ENCODE assay signal across 16 cellular contexts in genomic region chr5:169876376-169876775, GRCh38.
A peak's percentile ranks its signal among the peaks of the same experiment; 100 is the strongest.
DNase-seq lines count a peak whose midpoint lies in the region; ATAC-seq and TF ChIP-seq lines count a peak whose summit lies in the region.
"Had no signal": no experiment of that assay in that cellular context is flagged by ENCODE, and none has a peak within 500 bp of the region (broad histone marks: within the 10 kb centered on the region; RNA-seq: fewer than 3 reads in every experiment).

No MANE protein-coding gene starts in this region.

- CTCF ChIA-PET in mammary epithelial cell (lab: Charles Lee; ENCODE audit: low non-redundant PET) = no interaction called here

- H3K27me3 ChIP-seq in mammary epithelial cell (ENCODE audit: insufficient read depth, low read length) = no peaks in the 10 kb centered on the region
- no peaks in the 10 kb centered on the region for H3K27me3 ChIP-seq in upper lobe of left lung
- H3K27me3 ChIP-seq: MG63, right atrium auricular region, tibial artery had no signal

- in situ Hi-C loops in mammary epithelial cell (cut with MboI; ENCODE audit: low sequenced_read_pairs in 2 of 2) = no loop called here

- no peak for TF ChIP-seq EP300 in upper lobe of left lung (IDR thresholded peaks at IDR 0.05)

- H3K36me3 ChIP-seq in mammary epithelial cell (ENCODE audit: insufficient read depth, low read length) (peaks cover 2% of the 10 kb centered on the region), mesodermal cell (ENCODE audit: control insufficient read depth, insufficient read depth, low read length) (peaks cover 10% of the 10 kb centered on the region), upper lobe of left lung (no peaks in the 10 kb centered on the region)
- H3K36me3 ChIP-seq: right atrium auricular region, tibial artery had no signal

- WGBS in mammary epithelial cell (ENCODE audit: low coverage, missing lambda C conversion rate) = 38% methylated on average over 1 of the region's 1 CpG
- WGBS in mesodermal cell (ENCODE audit: insufficient coverage in 2 of 2), 2 experiments = 100% methylated on average over 1 of the region's 1 CpG; no CpG with 5 or more reads in 1 of the 2 experiments
- 30 to 47% methylated on average over 1 of the region's 1 CpG for WGBS in upper lobe of left lung, 2 donors

- H3K4me1 ChIP-seq in mammary epithelial cell (ENCODE audit: insufficient read depth, low read length) (peaks cover 8% of the 10 kb centered on the region), mesodermal cell (ENCODE audit: control insufficient read depth, insufficient read depth, low read length, poor library complexity, severe bottlenecking) (peaks cover 15% of the 10 kb centered on the region), upper lobe of left lung (peaks cover 18 to 24% (median 24%) of the 10 kb centered on the region in 4 donors)
- H3K4me1 ChIP-seq: right atrium auricular region, tibial artery had no signal

- TF ChIP-seq CTCF in mammary epithelial cell (conservative IDR thresholded peaks at IDR 0.05 in 1 of 2, IDR thresholded peaks at IDR 0.05 in 1 of 2; ENCODE audit: extremely low read depth in 1 of 2, insufficient read depth in 1 of 2, low read depth in 1 of 2, low read length in 2 of 2) (no peak), upper lobe of left lung (IDR thresholded peaks at IDR 0.05) (no peak)

- dilution Hi-C loops in mammary epithelial cell (cut with HindIII; ENCODE audit: low sequenced_read_pairs) = no loop called here

- H2AFZ ChIP-seq in mammary epithelial cell (ENCODE audit: low read depth, low read length) = no peak overlapping the region

- no peaks in the 10 kb centered on the region for H4K20me1 ChIP-seq in mammary epithelial cell (ENCODE audit: insufficient read depth, low read length)

- no peaks in the 10 kb centered on the region for H3K9me3 ChIP-seq in mammary epithelial cell (replicated peaks; ENCODE audit: insufficient read depth, low read length)
- H3K9me3 ChIP-seq in mesodermal cell (ENCODE audit: control insufficient read depth, low read length) = no peaks in the 10 kb centered on the region
- no peaks in the 10 kb centered on the region for H3K9me3 ChIP-seq in upper lobe of left lung
- H3K9me3 ChIP-seq: MG63, right atrium auricular region, tibial artery had no signal

- no peak for TF ChIP-seq POLR2A in upper lobe of left lung (IDR thresholded peaks at IDR 0.05)

- no peak for ATAC-seq in upper lobe of left lung (ENCODE audit: low FRiP score in 2 of 2)

- DNase-seq in AG08396 (ENCODE audit: low spot score) = peak; percentile 33
- DNase-seq in HT1080 (ENCODE audit: low read depth) = peak; percentile 38
- peak; percentile 47 for DNase-seq in mammary epithelial cell
- DNase-seq in CD1c-positive myeloid dendritic cell (ENCODE audit: extremely low spot score) = no peak
- no peak for DNase-seq in upper lobe of left lung
- DNase-seq in cortex of kidney (lab: John Stamatoyannopoulos, UW) = no peak
- DNase-seq in NCI-H345 treated with DMSO at 0.1 percent for 48 hours (lab: John Stamatoyannopoulos, UW; ENCODE audit: unreplicated experiment) = no peak
- DNase-seq: activated CD4-positive, alpha-beta T cell treated with anti-CD3 and anti-CD28 coated beads, Interleukin-2, amount 10 ng/mL, durations not matched to agents 24 days and 14 days; activated naive CD8-positive, alpha-beta T cell treated with anti-CD3 and anti-CD28 coated beads for 36 hours; head of caudate nucleus; MG63; NCI-H748 treated with DMSO at 0.1 percent for 48 hours; stimulated activated CD4-positive, alpha-beta T cell treated with anti-CD3 and anti-CD28 coated beads, Interleukin-2, amount 100 ng/mL, for 24 hours; tibial artery had no signal

- H3K4me2 ChIP-seq in mammary epithelial cell (ENCODE audit: insufficient read depth, low read depth, low read length) = no peak overlapping the region

- H3K9ac ChIP-seq in mammary epithelial cell (ENCODE audit: insufficient read depth, low read length) = no peak overlapping the region

- intact Hi-C loops in mammary epithelial cell (cut with micrococcal nuclease) = no loop called here

- no peaks in the 10 kb centered on the region for H3K79me2 ChIP-seq in mammary epithelial cell (ENCODE audit: insufficient read depth, low read length)

- H3K27ac ChIP-seq in mammary epithelial cell (ENCODE audit: insufficient read depth, low read depth, low read length) = no peak overlapping the region
- H3K27ac ChIP-seq in mesodermal cell (ENCODE audit: low read depth, low read length, severe bottlenecking) = peak overlapping the region; percentile 57
- peak overlapping the region in 2 of 4 donors; percentile 56 to 64 for H3K27ac ChIP-seq in upper lobe of left lung
- H3K27ac ChIP-seq: right atrium auricular region had no signal

- no TSS peak for BruUV-seq in mammary epithelial cell (replicated peaks; lab: Mats Ljungman, UMichigan)

- H3K4me3 ChIP-seq in mammary epithelial cell (replicated peaks in 1 of 3; ENCODE audit: insufficient read depth in 1 of 3, low read depth in 2 of 3, low read length in 3 of 3) (no peak overlapping the region), mesodermal cell (ENCODE audit: extremely low read depth, insufficient read depth, low read length, poor library complexity, severe bottlenecking) (no peak overlapping the region), upper lobe of left lung (no peak overlapping the region)
- H3K4me3 ChIP-seq: MG63, right atrium auricular region, tibial artery had no signal

Comparison
In these comparisons a context has a peak if more than half of its experiments do, and no peak if none do; other contexts are left out.
1. DNase-seq: peak in AG08396 (single experiment), HT1080 (single experiment) and mammary epithelial cell (single experiment); none in CD1c-positive myeloid dendritic cell (single experiment), upper lobe of left lung (0 of 2), cortex of kidney (single experiment) and NCI-H345 treated with DMSO at 0.1 percent for 48 hours (single experiment).